ENCODE assay signal across 10 cellular contexts in the genomic region with DNA sequence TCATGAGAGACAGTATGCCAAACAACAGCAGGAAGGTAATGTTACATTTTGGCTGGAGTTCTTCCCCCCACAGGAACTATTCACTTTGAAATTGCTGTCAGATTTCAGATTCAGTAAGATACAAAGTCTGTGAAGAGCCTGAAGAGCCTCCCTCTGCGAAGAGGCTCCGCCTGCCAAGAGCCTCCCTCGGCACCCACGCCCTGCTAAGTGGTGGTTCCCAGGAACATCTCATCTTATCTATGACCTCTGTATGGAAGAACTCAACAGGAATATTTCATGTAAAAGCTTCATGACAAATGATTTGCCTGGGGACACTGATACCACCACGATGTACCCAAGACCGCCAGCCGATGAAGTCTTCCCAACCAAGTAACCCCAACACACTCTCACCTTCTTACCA. TPM values are rescaled to one million over a fixed set of nuclear protein-coding genes. Genes with fewer than 3 reads are reported as not detected.
DNase-seq lines count a peak whose midpoint lies in the region; ATAC-seq and TF ChIP-seq lines count a peak whose summit lies in the region.
"Had no signal": no experiment of that assay in that cellular context is flagged by ENCODE, and none has a peak within 500 bp of the region (broad histone marks: within the 10 kb centered on the region; RNA-seq: fewer than 3 reads in every experiment).

No MANE protein-coding gene starts in this region.

- no peak for TF ChIP-seq EP300 in esophagus muscularis mucosa (IDR thresholded peaks at IDR 0.05)
- no peak for TF ChIP-seq EP300 in sigmoid colon (IDR thresholded peaks at IDR 0.05)

- H3K27ac ChIP-seq in OCI-LY7 (ENCODE audit: low read depth, low read length, poor library complexity, severe bottlenecking) = no peak overlapping the region
- peak overlapping the region; percentile 98 to 99 (median 99) for H3K27ac ChIP-seq in esophagus muscularis mucosa (replicated peaks in 1 of 4)
- peak overlapping the region; percentile 32 to 99 (median 98) for H3K27ac ChIP-seq in sigmoid colon

- H2AFZ ChIP-seq in OCI-LY7 (ENCODE audit: low read length) = no peak overlapping the region

- DNase-seq in NCI-H345 (lab: John Stamatoyannopoulos, UW) (peak; percentile 41), NCI-H345 treated with DMSO at 0.1 percent for 48 hours (lab: John Stamatoyannopoulos, UW; ENCODE audit: unreplicated experiment) (no peak), OCI-LY7 (ENCODE audit: low spot score) (no peak), esophagus muscularis mucosa (ENCODE audit: extremely low spot score) (no peak), sigmoid colon (no peak), NCI-H748 (lab: John Stamatoyannopoulos, UW; ENCODE audit: unreplicated experiment) (no peak)
- DNase-seq: activated CD8-positive, alpha-beta memory T cell treated with anti-CD3 and anti-CD28 coated beads, Interleukin-2, amount 50 U/mL, for 48 hours had no signal

- no peak for TF ChIP-seq CTCF in OCI-LY7 (conservative IDR thresholded peaks at IDR 0.05; ENCODE audit: low read length)
- no peak for TF ChIP-seq CTCF in esophagus muscularis mucosa (IDR thresholded peaks at IDR 0.05)
- TF ChIP-seq CTCF in sigmoid colon (IDR thresholded peaks at IDR 0.05) = no peak

- intact Hi-C loops in OCI-LY7 (cut with micrococcal nuclease; ENCODE audit: unreplicated experiment) = no loop called here
- intact Hi-C loops in esophagus muscularis mucosa (cut with DNase I) = no loop called here
- intact Hi-C loops in sigmoid colon (cut with DNase I) = loop anchor here (10.0 kb wide), 3 partner anchors 119 to 829 kb away; no protein-coding TSS in a partner anchor

- no peaks in the 10 kb centered on the region for H3K9me3 ChIP-seq in OCI-LY7 (ENCODE audit: low read length)
- no peaks in the 10 kb centered on the region for H3K9me3 ChIP-seq in esophagus muscularis mucosa
- H3K9me3 ChIP-seq in sigmoid colon = no peaks in the 10 kb centered on the region
- H3K9me3 ChIP-seq: heart left ventricle had no signal

- CTCF ChIA-PET in OCI-LY7 (lab: Charles Lee; ENCODE audit: unreplicated experiment) = no interaction called here

- H3K4me3 ChIP-seq in OCI-LY7 (ENCODE audit: low read depth, low read length, poor library complexity, severe bottlenecking) = no peak overlapping the region
- no peak overlapping the region for H3K4me3 ChIP-seq in esophagus muscularis mucosa
- no peak overlapping the region for H3K4me3 ChIP-seq in sigmoid colon
- H3K4me3 ChIP-seq: heart left ventricle had no signal

- no peaks in the 10 kb centered on the region for H3K9me2 ChIP-seq in OCI-LY7 (ENCODE audit: insufficient read depth, low read length)

- no peaks in the 10 kb centered on the region for H3K27me3 ChIP-seq in esophagus muscularis mucosa
- H3K27me3 ChIP-seq in sigmoid colon = no peaks in the 10 kb centered on the region
- H3K27me3 ChIP-seq: heart left ventricle had no signal

- POLR2A ChIA-PET in OCI-LY7 (lab: Charles Lee) = interaction anchor here (1.2 to 1.7 kb wide), 2 partner anchors 9 to 16 kb away, joined by 3 read pairs; no protein-coding TSS in a partner anchor

- TF ChIP-seq POLR2A in esophagus muscularis mucosa (IDR thresholded peaks at IDR 0.05; ENCODE audit: low read depth) = no peak
- TF ChIP-seq POLR2A in sigmoid colon (IDR thresholded peaks at IDR 0.05) = no peak

- no TSS peak for BruUV-seq in OCI-LY7 (replicated peaks; lab: Mats Ljungman, UMichigan)

- peaks cover 90% of the 10 kb centered on the region for H3K79me2 ChIP-seq in OCI-LY7 (ENCODE audit: insufficient read depth, low read depth, low read length)

- peak overlapping the region; percentile 97 for H3K4me2 ChIP-seq in OCI-LY7 (ENCODE audit: low read length)

- ATAC-seq in HG03460 (IDR thresholded peaks at IDR 0.05; ENCODE audit: unreplicated experiment) = no peak
- no peak for ATAC-seq in GM21367 (IDR thresholded peaks at IDR 0.05; ENCODE audit: unreplicated experiment)
- ATAC-seq: heart left ventricle had no signal

- H3K4me1 ChIP-seq in OCI-LY7 (ENCODE audit: insufficient read depth, low read length, poor library complexity, severe bottlenecking) = peaks cover 56% of the 10 kb centered on the region
- H3K4me1 ChIP-seq in esophagus muscularis mucosa = peaks cover 66 to 85% (median 82%) of the 10 kb centered on the region in 4 donors
- H3K4me1 ChIP-seq in sigmoid colon = peaks cover 0 to 65% (median 58%) of the 10 kb centered on the region in 4 donors

- H4K20me1 ChIP-seq in OCI-LY7 (ENCODE audit: insufficient read depth, low read length) = peaks cover 34% of the 10 kb centered on the region

- 79% methylated on average over 7 of the region's 7 CpGs for WGBS in esophagus muscularis mucosa
- 63 to 76% methylated on average over 7 of the region's 7 CpGs for WGBS in sigmoid colon, 2 donors

- H3K36me3 ChIP-seq in OCI-LY7 (ENCODE audit: insufficient read depth, low read length) (peaks cover 44% of the 10 kb centered on the region), esophagus muscularis mucosa (peaks cover 0 to 8% (median 2%) of the 10 kb centered on the region in 4 donors), sigmoid colon (no peaks in the 10 kb centered on the region)

RNA-seq across cellular contexts. Expression of a gene that starts 3.2 kb away (rescaled TPM):
- total RNA-seq in OCI-LY7 (2014; rRNA removed; shearing (Covaris generic)) = 28.6 and 32.1 TPM in 2 replicates
- total RNA-seq in OCI-LY7 (2022) (68.6 and 89.0 TPM in 2 replicates), esophagus muscularis mucosa (10 to 100 TPM; 51.1 to 61.0 (median 61.0) TPM), sigmoid colon (10 to 100 TPM; 45.5 to 62.5 (median 55.7) TPM)
- polyA plus RNA-seq in sigmoid colon = 10 to 100 TPM; 19.9 to 23.5 (median 22.8) TPM

RNA-seq across cellular contexts. Expression of a gene that starts 51.2 kb away (rescaled TPM):
- 79.8 and 96.0 TPM in 2 replicates for total RNA-seq in OCI-LY7 (2014; rRNA removed; shearing (Covaris generic))
- 88.6 and 96.7 TPM in 2 replicates for total RNA-seq in OCI-LY7 (2022)
- 10 to 100 TPM; 32.4 to 47.2 (median 38.2) TPM for total RNA-seq in esophagus muscularis mucosa
- total RNA-seq in sigmoid colon = 10 to 100 TPM; 25.3 to 35.2 (median 28.8) TPM
- polyA plus RNA-seq in sigmoid colon = 10 to 100 TPM; 34.9 to 54.0 (median 37.8) TPM

RNA-seq across cellular contexts. Expression of a gene that starts 57.5 kb away (rescaled TPM):
- 104 and 176 TPM in 2 replicates for total RNA-seq in OCI-LY7 (2014; rRNA removed; shearing (Covaris generic))
- 229 and 252 TPM in 2 replicates for total RNA-seq in OCI-LY7 (2022)
- 100 to 1,000 TPM in 2 of 4 donors, 10 to 100 TPM in 2; 73.9 to 125 (median 97.1) TPM for total RNA-seq in esophagus muscularis mucosa
- 100 to 1,000 TPM; 134 to 177 (median 148) TPM for total RNA-seq in sigmoid colon
- polyA plus RNA-seq in sigmoid colon = 10 to 100 TPM; 36.5 to 85.5 (median 78.7) TPM
